ENCODE assay signal across 8 cellular contexts in the genomic region with DNA sequence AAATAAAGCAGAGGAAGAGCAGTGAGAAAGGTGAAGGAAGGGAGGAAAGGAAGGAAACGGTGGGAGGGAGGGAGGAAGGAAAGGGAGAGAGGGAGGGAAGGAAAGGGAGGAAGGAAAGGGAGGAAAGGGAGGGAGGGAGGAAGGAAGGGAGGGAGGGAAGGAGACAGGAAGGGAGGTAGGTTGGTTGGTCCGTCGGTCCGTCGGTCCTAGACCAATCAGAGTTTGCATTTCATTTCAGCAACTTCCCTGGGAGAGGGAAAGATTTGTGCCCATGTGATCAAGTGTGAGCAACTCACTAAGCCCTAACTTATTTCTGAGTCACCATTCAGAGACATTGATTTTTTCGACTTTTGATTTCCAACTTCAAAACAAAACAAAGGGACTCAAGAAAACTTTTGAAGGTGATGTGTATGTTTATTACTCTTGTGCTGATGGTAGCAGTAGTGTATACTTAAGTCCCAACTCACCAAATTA. TPM values are rescaled to one million over a fixed set of nuclear protein-coding genes. Genes with fewer than 3 reads are reported as not detected.
DNase-seq lines count a peak whose midpoint lies in the region; ATAC-seq and TF ChIP-seq lines count a peak whose summit lies in the region.

No MANE protein-coding gene starts in this region.

- no peak for TF ChIP-seq CTCF in fibroblast of lung (conservative IDR thresholded peaks at IDR 0.05 in 1 of 2, IDR thresholded peaks at IDR 0.05 in 1 of 2; ENCODE audit: low read depth in 1 of 2, low read length in 2 of 2)

- intact Hi-C loops in sciatic nerve (cut with DNase I), result loop anchor here (10.0 kb wide), 1 partner anchor 129 kb away; no protein-coding TSS in a partner anchor

- no peaks in the 10 kb centered on the region for H3K27me3 ChIP-seq in fibroblast of lung (ENCODE audit: control insufficient read depth, insufficient read depth, low read length)

- H3K4me2 ChIP-seq in fibroblast of lung (ENCODE audit: extremely low read depth, insufficient read depth, low read length), result no peak overlapping the region

- H3K27ac ChIP-seq in fibroblast of lung (ENCODE audit: insufficient read depth, low read length), result peak overlapping the region; percentile 7

- H3K9me3 ChIP-seq in fibroblast of lung (ENCODE audit: control insufficient read depth, insufficient read depth, low read depth, low read length), result no peaks in the 10 kb centered on the region

- no peaks in the 10 kb centered on the region for H3K36me3 ChIP-seq in fibroblast of lung (ENCODE audit: control insufficient read depth, insufficient read depth, low read length)

- H3K4me1 ChIP-seq in fibroblast of lung (ENCODE audit: control insufficient read depth, extremely low read depth, insufficient read depth, low read length), result peaks cover 5% of the 10 kb centered on the region

- no peak overlapping the region for H2AFZ ChIP-seq in fibroblast of lung (ENCODE audit: low read length)

- peak; percentile 54 for ATAC-seq in SK-N-SH treated with all-trans-retinoic acid at 6 μM for 48 hours
- ATAC-seq in sciatic nerve, result peak; percentile 77
- ATAC-seq in GM21423 (IDR thresholded peaks at IDR 0.05; ENCODE audit: unreplicated experiment), result no peak
- no peak for ATAC-seq in HG02981 (IDR thresholded peaks at IDR 0.05; ENCODE audit: unreplicated experiment)

- H4K20me1 ChIP-seq in fibroblast of lung (ENCODE audit: control insufficient read depth, extremely low read depth, insufficient read depth, low read length), result no peaks in the 10 kb centered on the region

- H3K79me2 ChIP-seq in fibroblast of lung (ENCODE audit: control insufficient read depth, insufficient read depth, low read length), result peaks cover 2% of the 10 kb centered on the region

- DNase-seq in ELF-1 (ENCODE audit: low read depth, low spot score) (peak; percentile 28), fibroblast of lung (ENCODE audit: low read depth in 2 of 2) (peak; percentile 72 to 76), sciatic nerve (ENCODE audit: low spot score) (no peak), NCI-H1930 (lab: John Stamatoyannopoulos, UW) (no peak), amygdala (lab: John Stamatoyannopoulos, UW) (no peak)

- H3K4me3 ChIP-seq in fibroblast of lung (replicated peaks in 1 of 4; ENCODE audit: control extremely low read depth in 1 of 4, insufficient read depth in 1 of 4, low read depth in 3 of 4, low read length in 4 of 4), result no peak overlapping the region

- H3K9ac ChIP-seq in fibroblast of lung (ENCODE audit: insufficient read depth, low read length), result no peak overlapping the region

TF ChIP-seq in SK-N-SH treated with all-trans-retinoic acid at 6 μM for 48 hours, 23 proteins besides CTCF, POLR2A, EP300 and RAD21:
- TF ChIP-seq ZNF8 (CRISPR knock-in tag; IDR thresholded peaks at IDR 0.05) (no peak), ARNTL (CRISPR knock-in tag; IDR thresholded peaks at IDR 0.05; ENCODE audit: borderline replicate concordance, low read depth) (no peak), BACH2 (CRISPR knock-in tag; IDR thresholded peaks at IDR 0.05; ENCODE audit: borderline replicate concordance) (no peak), ISL1 (CRISPR knock-in tag; IDR thresholded peaks at IDR 0.05) (no peak), RARB (CRISPR knock-in tag; IDR thresholded peaks at IDR 0.05) (no peak), ZFP30 (CRISPR knock-in tag; IDR thresholded peaks at IDR 0.05) (no peak), ZFP3 (CRISPR knock-in tag; IDR thresholded peaks at IDR 0.05) (no peak), ZC3H10 (CRISPR knock-in tag; IDR thresholded peaks at IDR 0.05) (no peak), OSR1 (CRISPR knock-in tag; IDR thresholded peaks at IDR 0.05) (no peak)

RNA-seq across cellular contexts. Expression of a gene that starts 18.8 kb away (rescaled TPM):
- total RNA-seq in fibroblast of lung (81.9 and 83.9 TPM in 2 replicates), sciatic nerve (28.2 TPM)
- polyA plus RNA-seq in fibroblast of lung, result 90.7 and 105 TPM in 2 replicates
- polyA plus RNA-seq in fibroblast of lung (2012), result 102 and 123 TPM in 2 replicates
- 40.6 and 46.6 TPM in 2 replicates for polyA minus RNA-seq in fibroblast of lung (ENCODE audit: low replicate concordance)

RNA-seq across cellular contexts. Expression of a gene that starts 43.7 kb away (rescaled TPM):
- total RNA-seq in fibroblast of lung, result 4.4 and 8.6 TPM in 2 replicates
- polyA plus RNA-seq in fibroblast of lung, result 7.8 and 16.3 TPM in 2 replicates
- 7.9 and 13.4 TPM in 2 replicates for polyA plus RNA-seq in fibroblast of lung (2012)
- polyA minus RNA-seq in fibroblast of lung (ENCODE audit: low replicate concordance), result 13.4 and 14.5 TPM in 2 replicates
- 12.6 TPM for total RNA-seq in sciatic nerve

Comparison
In these comparisons a context has a peak if more than half of its experiments do, and no peak if none do; other contexts are left out.
1. DNase-seq: peak in ELF-1 (single experiment) and fibroblast of lung (2 of 2); none in sciatic nerve (single experiment), NCI-H1930 (0 of 2) and amygdala (0 of 56).
2. ATAC-seq: peak in SK-N-SH treated with all-trans-retinoic acid at 6 μM for 48 hours (single experiment) and sciatic nerve (single experiment); none in GM21423 (single experiment) and HG02981 (single experiment).